13 cellular contexts compared by ENCODE assay signal in genomic region chr15:74891469-74891868, GRCh38. TPM values are rescaled to one million over a fixed set of nuclear protein-coding genes. Genes with fewer than 3 reads are reported as not detected.
DNase-seq lines count a peak whose midpoint lies in the region; ATAC-seq and TF ChIP-seq lines count a peak whose summit lies in the region.
"Had no signal": no experiment of that assay in that cellular context is flagged by ENCODE, and none has a peak within 500 bp of the region (broad histone marks: within the 10 kb centered on the region; RNA-seq: fewer than 3 reads in every experiment).

No MANE protein-coding gene starts in this region.

- H3K9me3 Mint-ChIP-seq in Caco-2 (ENCODE audit: unreplicated experiment), result no peaks in the 10 kb centered on the region
- H3K9me3 Mint-ChIP-seq in nephron progenitor cell, result no peaks in the 10 kb centered on the region

- TF ChIP-seq CTCF in Caco-2 (IDR thresholded peaks at IDR 0.05; ENCODE audit: insufficient read depth in 1 of 2, low read depth in 1 of 2, low read length in 1 of 2, severe bottlenecking in 1 of 2, unreplicated experiment in 1 of 2) (no peak), PC-3 (conservative IDR thresholded peaks at IDR 0.05; ENCODE audit: low read depth, low read length) (no peak), nephron progenitor cell (IDR thresholded peaks at IDR 0.05) (no peak), ovary (IDR thresholded peaks at IDR 0.05) (no peak)

- DNase-seq in Caco-2 (no peak), PC-3 (peak; percentile 25), nephron progenitor cell (no peak), ovary (no peak), SHP77 treated with DMSO at 0.1 percent for 48 hours (lab: John Stamatoyannopoulos, UW) (no peak)
- DNase-seq: activated CD4-positive, CD25-positive, alpha-beta regulatory T cell treated with anti-CD3 and anti-CD28 coated beads, Interleukin-2, amount 50 U/mL, for 72 hours; amygdala; MM.1S; SHP77; stimulated activated CD4-positive, alpha-beta T cell treated with anti-CD3 and anti-CD28 coated beads, Interleukin-12 subunit alpha, Interleukin-12 subunit beta, amount 100 ng/mL, for 4 hours; stimulated activated CD8-positive, alpha-beta memory T cell treated with anti-CD3 and anti-CD28 coated beads, Interleukin-4, amount 100 ng/mL, for 48 hours had no signal

- H3K4me3 Mint-ChIP-seq in Caco-2 (ENCODE audit: unreplicated experiment) (peak overlapping the region; percentile 45), nephron progenitor cell (peak overlapping the region; percentile 63)

- H3K9ac ChIP-seq in PC-3 (ENCODE audit: low read length), result no peak overlapping the region

- H3K9me3 ChIP-seq in Caco-2, result no peaks in the 10 kb centered on the region
- H3K9me3 ChIP-seq in PC-3 (ENCODE audit: low read length), result no peaks in the 10 kb centered on the region
- no peaks in the 10 kb centered on the region for H3K9me3 ChIP-seq in esophagus (ENCODE audit: control insufficient read depth in 2 of 2, insufficient read depth in 1 of 2, low read depth in 1 of 2, low read length in 1 of 2)
- no peaks in the 10 kb centered on the region for H3K9me3 ChIP-seq in ovary

- H3K4me1 ChIP-seq in Caco-2, result 0 out of 2 replicates have a peak, but pooled peaks cover 6% of the 10 kb centered on the region
- H3K4me1 ChIP-seq in PC-3 (ENCODE audit: insufficient read depth, low read length), result peaks cover 35% of the 10 kb centered on the region
- H3K4me1 ChIP-seq in esophagus (ENCODE audit: control insufficient read depth in 2 of 2, insufficient read depth in 2 of 2, low read length in 1 of 2), result peaks cover 0 to 22% of the 10 kb centered on the region in 2 donors
- peaks cover 12% of the 10 kb centered on the region for H3K4me1 ChIP-seq in ovary (ENCODE audit: insufficient read depth)

- peaks cover 11% of the 10 kb centered on the region for H3K4me1 Mint-ChIP-seq in Caco-2 (ENCODE audit: low read depth, unreplicated experiment)
- H3K4me1 Mint-ChIP-seq in nephron progenitor cell, result peaks cover 33% of the 10 kb centered on the region

- peaks cover 16% of the 10 kb centered on the region for H3K79me2 ChIP-seq in PC-3 (ENCODE audit: low read length)

- BruUV-seq in Caco-2 (replicated peaks; lab: Mats Ljungman, UMichigan), result no TSS peak
- BruUV-seq in PC-3 (replicated peaks; lab: Mats Ljungman, UMichigan), result no TSS peak

- H3F3A ChIP-seq in PC-3 (ENCODE audit: low read length, unreplicated experiment), result no peaks in the 10 kb centered on the region

- CTCF ChIA-PET in Caco-2 (lab: Charles Lee) (interaction anchor here (0.6 kb wide), 1 partner anchor 951 kb away, joined by 6 read pairs; no protein-coding TSS in a partner anchor), PC-3 (lab: Charles Lee) (interaction anchor here (0.9 kb wide), 1 partner anchor 10 kb away, joined by 3 read pairs; no protein-coding TSS in a partner anchor)

- peaks cover 23% of the 10 kb centered on the region for H3K36me3 Mint-ChIP-seq in Caco-2 (ENCODE audit: insufficient read depth, unreplicated experiment)
- peaks cover 22% of the 10 kb centered on the region for H3K36me3 Mint-ChIP-seq in nephron progenitor cell (ENCODE audit: low read depth)

- POLR2A ChIA-PET in Caco-2 (lab: Charles Lee), result no interaction called here
- POLR2A ChIA-PET in PC-3 (lab: Charles Lee; ENCODE audit: unreplicated experiment), result no interaction called here

- intact Hi-C loops in Caco-2 (cut with micrococcal nuclease; ENCODE audit: unreplicated experiment), result no loop called here
- intact Hi-C loops in PC-3 (cut with micrococcal nuclease), result no loop called here
- intact Hi-C loops in ovary (cut with DNase I), result no loop called here

- H3K36me3 ChIP-seq in Caco-2 (ENCODE audit: control insufficient read depth, insufficient read depth, low read length) (no peaks in the 10 kb centered on the region), PC-3 (ENCODE audit: low read depth, low read length) (peaks cover 12% of the 10 kb centered on the region; the same call in 1 of the 2 replicates), esophagus (ENCODE audit: control insufficient read depth in 2 of 2, insufficient read depth in 2 of 2, low read length in 1 of 2) (peaks cover 0 to 9% of the 10 kb centered on the region in 2 donors), ovary (no peaks in the 10 kb centered on the region)

- ATAC-seq in PC-3 (no peak), HG02840 (IDR thresholded peaks at IDR 0.05; ENCODE audit: low FRiP score, unreplicated experiment) (no peak)

- no peak for TF ChIP-seq EP300 in ovary (IDR thresholded peaks at IDR 0.05)

- H3K4me2 ChIP-seq in PC-3 (ENCODE audit: low read length), result peak overlapping the region; percentile 96; the same call in 1 of the 2 replicates

- H3K4me3 ChIP-seq in Caco-2 (ENCODE audit: low read depth, low read length) (no peak overlapping the region), PC-3 (ENCODE audit: low read length) (no peak overlapping the region), esophagus (ENCODE audit: low read depth in 1 of 2, low read length in 2 of 2) (no peak overlapping the region), ovary (no peak overlapping the region)

- no peak overlapping the region for H3K27ac Mint-ChIP-seq in Caco-2 (ENCODE audit: unreplicated experiment)
- H3K27ac Mint-ChIP-seq in nephron progenitor cell, result no peak overlapping the region

- no peaks in the 10 kb centered on the region for H4K20me1 ChIP-seq in PC-3 (ENCODE audit: low read length)

- H3K27me3 ChIP-seq in Caco-2 (replicated peaks; ENCODE audit: control insufficient read depth, insufficient read depth, low read length), result no peaks in the 10 kb centered on the region
- no peaks in the 10 kb centered on the region for H3K27me3 ChIP-seq in PC-3 (ENCODE audit: low read length)
- H3K27me3 ChIP-seq in esophagus (ENCODE audit: control insufficient read depth in 1 of 2, insufficient read depth in 2 of 2, low read length in 2 of 2), result no peaks in the 10 kb centered on the region
- H3K27me3 ChIP-seq in ovary, result no peaks in the 10 kb centered on the region

- H3K9me2 ChIP-seq in PC-3 (replicated peaks; ENCODE audit: low read length), result no peaks in the 10 kb centered on the region

- TF ChIP-seq POLR2A in ovary (IDR thresholded peaks at IDR 0.05), result no peak

- 71 to 73% methylated on average over 3 of the region's 3 CpGs for WGBS in esophagus, 2 donors
- 87 to 89% (median 89%) methylated on average over 3 of the region's 3 CpGs for WGBS in ovary, 3 donors

- H2AFZ ChIP-seq in PC-3 (ENCODE audit: low read length), result no peak overlapping the region

- H3K27ac ChIP-seq in PC-3 (ENCODE audit: low read length) (no peak overlapping the region), esophagus (ENCODE audit: low read depth in 2 of 2, low read length in 1 of 2) (peak overlapping the region; percentile 66 to 90), ovary (no peak overlapping the region)

- H3K27me3 Mint-ChIP-seq in Caco-2 (ENCODE audit: insufficient read depth, unreplicated experiment), result no peaks in the 10 kb centered on the region
- H3K27me3 Mint-ChIP-seq in nephron progenitor cell (ENCODE audit: low read depth, poor library complexity), result peaks cover 5% of the 10 kb centered on the region

RNA-seq across cellular contexts. Expression of gene MPI, which starts 1.6 kb away (rescaled TPM):
- 29.1 and 32.0 TPM in 2 replicates for total RNA-seq in Caco-2 (2022)
- total RNA-seq in PC-3 (2014; rRNA removed), result 30.6 and 35.2 TPM in 2 replicates
- 10 to 100 TPM; 26.5 to 27.4 TPM for polyA plus RNA-seq in esophagus
- 10 to 100 TPM; 42.6 to 55.6 (median 48.6) TPM for total RNA-seq in ovary
- polyA plus RNA-seq in ovary, result 10 to 100 TPM; 28.8 to 42.4 TPM

RNA-seq across cellular contexts. Expression of gene FAM219B, which starts 15.2 kb away (rescaled TPM):
- total RNA-seq in Caco-2 (2022) (73.7 and 75.4 TPM in 2 replicates), PC-3 (2014; rRNA removed) (23.8 and 24.3 TPM in 2 replicates), ovary (100 to 1,000 TPM in 1 of 7 donors, 10 to 100 TPM in 6; 31.0 to 125 (median 67.4) TPM)
- polyA plus RNA-seq in esophagus (10 to 100 TPM; 46.4 to 53.0 TPM), ovary (10 to 100 TPM; 35.1 to 67.9 TPM)

RNA-seq across cellular contexts. Expression of gene SCAMP2, which starts 18.3 kb away (rescaled TPM):
- 97.4 and 98.5 TPM in 2 replicates for total RNA-seq in Caco-2 (2022)
- 30.1 and 39.1 TPM in 2 replicates for total RNA-seq in PC-3 (2014; rRNA removed)
- polyA plus RNA-seq in esophagus, result 10 to 100 TPM; 58.9 to 62.3 TPM
- 10 to 100 TPM; 22.9 to 65.5 (median 53.1) TPM for total RNA-seq in ovary
- 10 to 100 TPM; 27.4 to 60.5 TPM for polyA plus RNA-seq in ovary

RNA-seq across cellular contexts. Expression of gene COX5A, which starts 46.4 kb away (rescaled TPM):
- 306 and 318 TPM in 2 replicates for total RNA-seq in Caco-2 (2022)
- 109 and 145 TPM in 2 replicates for total RNA-seq in PC-3 (2014; rRNA removed)
- 100 to 1,000 TPM; 196 to 331 TPM for polyA plus RNA-seq in esophagus
- 10 to 100 TPM; 24.8 to 91.3 (median 73.9) TPM for total RNA-seq in ovary
- polyA plus RNA-seq in ovary, result 100 to 1,000 TPM in 1 of 2 donors, 10 to 100 TPM in 1; 86.2 to 158 TPM

RNA-seq across cellular contexts. Expression of gene ULK3, which starts 48.5 kb away (rescaled TPM):
- total RNA-seq in Caco-2 (2022) (28.2 and 33.4 TPM in 2 replicates), PC-3 (2014; rRNA removed) (20.3 and 29.7 TPM in 2 replicates), ovary (10 to 100 TPM; 25.2 to 45.7 (median 27.8) TPM)
- polyA plus RNA-seq in esophagus (100 to 1,000 TPM in 1 of 2 donors, 10 to 100 TPM in 1; 68.8 to 143 TPM), ovary (10 to 100 TPM; 17.4 to 22.6 TPM)

Comparison
In these comparisons a context has a peak if more than half of its experiments do, and no peak if none do; other contexts are left out.
1. H3K27ac ChIP-seq: peak in esophagus (2 of 2); none in PC-3 (single experiment) and ovary (0 of 2).